In genomic region chr2:85997016-85997970, GRCh38 we compare ENCODE assay signal across 11 cellular contexts.
DNase-seq lines count a peak whose midpoint lies in the region; ATAC-seq and TF ChIP-seq lines count a peak whose summit lies in the region.
"Had no signal": no experiment of that assay in that cellular context is flagged by ENCODE, and none has a peak within 500 bp of the region (broad histone marks: within the 10 kb centered on the region; RNA-seq: fewer than 3 reads in every experiment).

No MANE protein-coding gene starts in this region.

- TF ChIP-seq CTCF in natural killer cell (IDR thresholded peaks at IDR 0.05): no peak
- no peak for TF ChIP-seq CTCF in vagina (IDR thresholded peaks at IDR 0.05)

- no peak overlapping the region for H3K4me3 ChIP-seq in vagina
- H3K4me3 ChIP-seq: HAP-1 had no signal

- TF ChIP-seq POLR2A in vagina (IDR thresholded peaks at IDR 0.05): no peak

- no peak for ATAC-seq in natural killer cell treated with Interleukin-12 subunit alpha and Interleukin-12 subunit beta and Interleukin-15 and Interleukin-18, amount 100 ng/mL, for 72 hours
- ATAC-seq in natural killer cell: no peak
- no peak for ATAC-seq in effector memory CD8-positive, alpha-beta T cell (replicated peaks)
- no peak for ATAC-seq in GM19467 (IDR thresholded peaks at IDR 0.05; ENCODE audit: unreplicated experiment)
- ATAC-seq in HG03442 (IDR thresholded peaks at IDR 0.05; ENCODE audit: unreplicated experiment): no peak
- ATAC-seq: stimulated activated naive CD8-positive, alpha-beta T cell treated with anti-CD3 and anti-CD28 coated beads, Interleukin-15, Interleukin-2, amounts not matched to agents 100 U/mL and 50 U/mL, for 24 hours had no signal

- no peaks in the 10 kb centered on the region for H3K36me3 Mint-ChIP-seq in natural killer cell treated with Interleukin-12 subunit alpha and Interleukin-12 subunit beta and Interleukin-15 and Interleukin-18, amount 100 ng/mL, for 72 hours
- no peaks in the 10 kb centered on the region for H3K36me3 Mint-ChIP-seq in natural killer cell
- H3K36me3 Mint-ChIP-seq in effector memory CD8-positive, alpha-beta T cell (ENCODE audit: insufficient read depth): no peaks in the 10 kb centered on the region

- H3K27me3 Mint-ChIP-seq in natural killer cell treated with Interleukin-12 subunit alpha and Interleukin-12 subunit beta and Interleukin-15 and Interleukin-18, amount 100 ng/mL, for 72 hours: no peaks in the 10 kb centered on the region
- no peaks in the 10 kb centered on the region for H3K27me3 Mint-ChIP-seq in natural killer cell (ENCODE audit: low read depth in 2 of 2)
- no peaks in the 10 kb centered on the region for H3K27me3 Mint-ChIP-seq in effector memory CD8-positive, alpha-beta T cell

- no peak for DNase-seq in natural killer cell treated with Interleukin-12 subunit alpha and Interleukin-12 subunit beta and Interleukin-15 and Interleukin-18, amount 100 ng/mL, for 72 hours (ENCODE audit: low spot score)
- DNase-seq in natural killer cell: no peak
- no peak for DNase-seq in effector memory CD8-positive, alpha-beta T cell
- peak; percentile 38 for DNase-seq in myocyte (ENCODE audit: low read depth)
- DNase-seq in vagina (ENCODE audit: extremely low spot score in 2 of 2): no peak
- no peak for DNase-seq in activated T-cell treated with anti-CD3 and anti-CD28 coated beads, Interleukin-2, amount 50 U/mL, for 1 hour
- DNase-seq: NCI-H1694; stimulated activated naive CD8-positive, alpha-beta T cell treated with anti-CD3 and anti-CD28 coated beads, Interleukin-15, Interleukin-2, amounts not matched to agents 100 U/mL and 50 U/mL, for 24 hours had no signal

- H3K9me3 Mint-ChIP-seq in natural killer cell treated with Interleukin-12 subunit alpha and Interleukin-12 subunit beta and Interleukin-15 and Interleukin-18, amount 100 ng/mL, for 72 hours: no peaks in the 10 kb centered on the region
- no peaks in the 10 kb centered on the region for H3K9me3 Mint-ChIP-seq in natural killer cell
- no peaks in the 10 kb centered on the region for H3K9me3 Mint-ChIP-seq in effector memory CD8-positive, alpha-beta T cell

- H3K9me3 ChIP-seq in vagina: no peaks in the 10 kb centered on the region
- H3K9me3 ChIP-seq: HAP-1 had no signal

- peaks cover 50 to 55% of the 10 kb centered on the region in 2 donors for H3K4me1 Mint-ChIP-seq in natural killer cell treated with Interleukin-12 subunit alpha and Interleukin-12 subunit beta and Interleukin-15 and Interleukin-18, amount 100 ng/mL, for 72 hours (ENCODE audit: low read depth in 2 of 2)
- H3K4me1 Mint-ChIP-seq in natural killer cell: peaks cover 40 to 64% of the 10 kb centered on the region in 2 donors
- H3K4me1 Mint-ChIP-seq in effector memory CD8-positive, alpha-beta T cell (ENCODE audit: low read depth in 2 of 2): peaks cover 51 to 55% of the 10 kb centered on the region in 2 donors

- peaks cover 75% of the 10 kb centered on the region for H3K4me1 ChIP-seq in vagina
- H3K4me1 ChIP-seq: HAP-1 had no signal

- intact Hi-C loops in natural killer cell (cut with micrococcal nuclease) (loop anchor here (5.0 kb wide), 1 partner anchor 40 kb away; no protein-coding TSS in a partner anchor), vagina (cut with DNase I) (loop anchor here (10.0 kb wide), 1 partner anchor 78 kb away; no protein-coding TSS in a partner anchor)

- peak overlapping the region; percentile 37 to 50 for H3K27ac Mint-ChIP-seq in natural killer cell treated with Interleukin-12 subunit alpha and Interleukin-12 subunit beta and Interleukin-15 and Interleukin-18, amount 100 ng/mL, for 72 hours
- H3K27ac Mint-ChIP-seq in natural killer cell: peak overlapping the region in 1 of 2 donors; percentile 63
- H3K27ac Mint-ChIP-seq in effector memory CD8-positive, alpha-beta T cell: peak overlapping the region; percentile 75 to 94

- no peaks in the 10 kb centered on the region for H3K27me3 ChIP-seq in vagina

- H3K36me3 ChIP-seq in vagina: no peaks in the 10 kb centered on the region
- H3K36me3 ChIP-seq: HAP-1 had no signal

- H3K4me3 Mint-ChIP-seq in natural killer cell treated with Interleukin-12 subunit alpha and Interleukin-12 subunit beta and Interleukin-15 and Interleukin-18, amount 100 ng/mL, for 72 hours: no peak overlapping the region
- no peak overlapping the region for H3K4me3 Mint-ChIP-seq in natural killer cell
- no peak overlapping the region for H3K4me3 Mint-ChIP-seq in effector memory CD8-positive, alpha-beta T cell

- H3K27ac ChIP-seq in vagina: peak overlapping the region; percentile 84
